In genomic region chr21:41130883-41131282, GRCh38 we compare ENCODE assay signal across 20 cellular contexts. TPM values are rescaled to one million over a fixed set of nuclear protein-coding genes. Genes with fewer than 3 reads are reported as not detected.
DNase-seq lines count a peak whose midpoint lies in the region; ATAC-seq, FAIRE-seq and TF ChIP-seq lines count a peak whose summit lies in the region.
"Had no signal": no experiment of that assay in that cellular context is flagged by ENCODE, and none has a peak within 500 bp of the region (broad histone marks: within the 10 kb centered on the region; RNA-seq: fewer than 3 reads in every experiment).

No MANE protein-coding gene starts in this region.

- no peak overlapping the region for H3K4ac ChIP-seq in neuronal stem cell (ENCODE audit: low read length)

- no peaks in the 10 kb centered on the region for H3K79me1 ChIP-seq in neuronal stem cell (ENCODE audit: low read depth, low read length)

- H3K4me3 ChIP-seq in bronchial epithelial cell (ENCODE audit: low read depth, low read length), result no peak overlapping the region
- H3K4me3 ChIP-seq in small intestine (ENCODE audit: low read depth in 1 of 2, low read length in 2 of 2), result no peak overlapping the region
- no peak overlapping the region for H3K4me3 ChIP-seq in neuronal stem cell (ENCODE audit: low read length in 2 of 2)
- H3K4me3 ChIP-seq: A549 had no signal

- H3K4me1 ChIP-seq in small intestine (ENCODE audit: control insufficient read depth in 2 of 2, insufficient read depth in 1 of 2, low read depth in 1 of 2, low read length in 1 of 2), result peaks cover 0 to 2% of the 10 kb centered on the region in 2 donors
- H3K4me1 ChIP-seq in neuronal stem cell (ENCODE audit: control insufficient read depth in 2 of 2, insufficient read depth in 1 of 2, low read depth in 1 of 2, low read length in 2 of 2), result no peaks in the 10 kb centered on the region
- H3K4me1 ChIP-seq: A549 had no signal

- H2AFZ ChIP-seq in neuronal stem cell (ENCODE audit: low read length), result no peak overlapping the region

- H3K14ac ChIP-seq in neuronal stem cell (ENCODE audit: low read length), result no peak overlapping the region

- H3K9me3 ChIP-seq in small intestine (ENCODE audit: control insufficient read depth, low read depth), result no peaks in the 10 kb centered on the region
- no peaks in the 10 kb centered on the region for H3K9me3 ChIP-seq in neuronal stem cell (replicated peaks in 1 of 2; ENCODE audit: control insufficient read depth in 2 of 2, insufficient read depth in 1 of 2, low read depth in 1 of 2, low read length in 2 of 2)
- H3K9me3 ChIP-seq: A549 had no signal

- no peak overlapping the region for H3K9ac ChIP-seq in neuronal stem cell (ENCODE audit: low read depth, low read length, poor library complexity)

- peak; percentile 25 for DNase-seq in activated effector memory CD4-positive, alpha-beta T cell treated with anti-CD3 and anti-CD28 coated beads, Interleukin-2, amount 50 U/mL, for 16 hours
- DNase-seq in activated effector memory CD4-positive, alpha-beta T cell treated with Interleukin-2 at 50 U/mL for 16 hours, result no peak
- DNase-seq in bronchial epithelial cell (ENCODE audit: low read depth) (no peak), left colon (no peak), small intestine (peak; percentile 10), neuronal stem cell (ENCODE audit: low spot score) (no peak), NCI-H1930 (lab: John Stamatoyannopoulos, UW) (no peak)
- no peak for DNase-seq in stimulated activated naive CD4-positive, alpha-beta T cell treated with Interleukin-2 at 50 U/mL for 16 hours (lab: John Stamatoyannopoulos, UW)
- DNase-seq: C1 segment of cervical spinal cord; CD4-positive, CD25-positive, alpha-beta regulatory T cell; CD8-positive, alpha-beta memory T cell; COR-L47; GDM1; GOT3; H9 had no signal

- no peak overlapping the region for H4K91ac ChIP-seq in neuronal stem cell (ENCODE audit: low read depth, low read length, poor library complexity)

- H3K23ac ChIP-seq in neuronal stem cell (ENCODE audit: low read depth, low read length, poor library complexity), result no peak overlapping the region

- intact Hi-C loops in left colon (cut with DNase I, micrococcal nuclease), result no loop called here

- WGBS in small intestine, 3 donors, result 26 to 35% (median 28%) methylated on average over 3 of the region's 3 CpGs
- WGBS in neuronal stem cell (ENCODE audit: extremely low coverage in 2 of 2, insufficient read length in 2 of 2, insufficient replicate concordance in 1 of 2), 2 donors, result 100% methylated on average over 1 of the region's 3 CpGs; no CpG with 5 or more reads in 1 of the 2 donors

- peak; percentile 48 for ATAC-seq in left colon
- ATAC-seq: A549, HepG2 had no signal

- H3K27ac ChIP-seq in small intestine (ENCODE audit: low read depth in 1 of 2, low read length in 1 of 2) (no peak overlapping the region), neuronal stem cell (replicated peaks; ENCODE audit: low read length) (no peak overlapping the region)
- H3K27ac ChIP-seq: 22Rv1, A549 had no signal

- no peak for TF ChIP-seq CTCF in bronchial epithelial cell (IDR thresholded peaks at IDR 0.05; ENCODE audit: insufficient read depth, low read length, severe bottlenecking)

- no peak overlapping the region for H2BK5ac ChIP-seq in neuronal stem cell (ENCODE audit: low read length)

- H3K36me3 ChIP-seq in bronchial epithelial cell (ENCODE audit: control insufficient read depth, insufficient read depth, low read length), result no peaks in the 10 kb centered on the region
- H3K36me3 ChIP-seq in small intestine (ENCODE audit: control insufficient read depth in 2 of 2, insufficient read depth in 2 of 2, low read length in 2 of 2), result no peaks in the 10 kb centered on the region
- H3K36me3 ChIP-seq in neuronal stem cell (replicated peaks in 1 of 2; ENCODE audit: control insufficient read depth in 2 of 2, insufficient read depth in 2 of 2, low read length in 2 of 2), result no peaks in the 10 kb centered on the region

- no peak overlapping the region for H3K4me2 ChIP-seq in neuronal stem cell (ENCODE audit: insufficient read depth, low read length, poor library complexity, severe bottlenecking)
- H3K4me2 ChIP-seq: A549 had no signal

- H2BK15ac ChIP-seq in neuronal stem cell (ENCODE audit: low read length), result no peak overlapping the region

- H4K8ac ChIP-seq in neuronal stem cell (ENCODE audit: low read depth, low read length), result no peak overlapping the region

- H2AK5ac ChIP-seq in neuronal stem cell (ENCODE audit: low read depth, low read length), result no peak overlapping the region

- FAIRE-seq in bronchial epithelial cell (lab: Jason Lieb, UNC), result peak; percentile 40
- FAIRE-seq in small intestine (lab: Jason Lieb, UNC), result no peak
- FAIRE-seq: A549, GM12892, GM18507, HepG2 had no signal

- H2BK12ac ChIP-seq in neuronal stem cell (ENCODE audit: low read length), result no peak overlapping the region

- no peak overlapping the region for H2BK120ac ChIP-seq in neuronal stem cell (ENCODE audit: low read depth, low read length)

- no peak overlapping the region for H3K18ac ChIP-seq in neuronal stem cell (ENCODE audit: low read length)

- H3K27me3 ChIP-seq in bronchial epithelial cell (ENCODE audit: control insufficient read depth, insufficient read depth, low read length) (no peaks in the 10 kb centered on the region), small intestine (ENCODE audit: control insufficient read depth in 2 of 2, insufficient read depth in 2 of 2, low read length in 2 of 2) (no peaks in the 10 kb centered on the region), neuronal stem cell (ENCODE audit: control insufficient read depth in 3 of 3, insufficient read depth in 3 of 3, low read depth in 1 of 3, low read length in 3 of 3) (no peaks in the 10 kb centered on the region)

RNA-seq across cellular contexts. Expression of gene BACE2, which starts 37.1 kb away (rescaled TPM):
- 43.1 and 64.8 TPM in 2 replicates for total RNA-seq in bronchial epithelial cell
- 10 to 100 TPM; 59.3 to 65.1 TPM for total RNA-seq in left colon
- polyA plus RNA-seq in small intestine, result 10 to 100 TPM in 1 of 3 donors, 1 to 10 TPM in 2; 3.2 to 56.1 (median 4.0) TPM
- 1.4 TPM for polyA plus RNA-seq in neuronal stem cell (2013, experiment 1 of 2)
- 1.5 TPM for polyA plus RNA-seq in neuronal stem cell (2013, experiment 2 of 2)

Comparison
In these comparisons a context has a peak if more than half of its experiments do, and no peak if none do; other contexts are left out.
1. DNase-seq: peak in activated effector memory CD4-positive, alpha-beta T cell treated with anti-CD3 and anti-CD28 coated beads, Interleukin-2, amount 50 U/mL, for 16 hours (single experiment) and small intestine (single experiment); none in activated effector memory CD4-positive, alpha-beta T cell treated with Interleukin-2 at 50 U/mL for 16 hours (single experiment), bronchial epithelial cell (single experiment), left colon (0 of 2), stimulated activated naive CD4-positive, alpha-beta T cell treated with Interleukin-2 at 50 U/mL for 16 hours (single experiment), neuronal stem cell (single experiment) and NCI-H1930 (0 of 2).